In the genomic region with DNA sequence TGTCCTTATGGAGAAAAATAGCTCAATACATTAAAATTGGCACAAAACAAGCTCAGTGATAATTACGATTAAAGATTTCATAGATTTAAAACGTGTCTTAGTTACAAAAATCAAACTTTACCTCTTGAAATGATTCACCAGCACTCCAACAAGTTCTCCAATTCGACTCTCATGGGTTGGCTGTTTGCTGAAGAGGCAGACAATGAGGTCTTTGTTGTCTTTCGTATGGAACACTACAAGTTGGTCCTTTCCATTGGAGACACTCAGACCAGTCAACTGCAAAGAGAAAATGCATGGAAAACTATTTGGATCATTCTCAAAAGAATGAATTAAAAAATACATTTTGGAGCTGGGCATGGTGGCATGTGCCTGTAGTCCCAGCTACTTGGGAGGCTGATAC, we compare ENCODE assay signal across 20 cellular contexts.
"Had no signal": no experiment of that assay in that cellular context is flagged by ENCODE, and none has a peak within 500 bp of the region (broad histone marks: within the 10 kb centered on the region; RNA-seq: fewer than 3 reads in every experiment).

No MANE protein-coding gene starts in this region.

- H3K4me1 ChIP-seq: left ventricle myocardium inferior, parathyroid adenoma, sigmoid colon, suprapubic skin, tibial artery, upper lobe of right lung had no signal

- H3K9me3 ChIP-seq: neutrophil, sigmoid colon, thoracic aorta, upper lobe of right lung had no signal

- H3K27me3 ChIP-seq: sigmoid colon, spleen, suprapubic skin, tibial artery, upper lobe of right lung had no signal

- H3K27ac ChIP-seq: left ventricle myocardium inferior, neutrophil, parathyroid adenoma, sigmoid colon, spleen, suprapubic skin, thoracic aorta, tibial artery, upper lobe of right lung had no signal

- H3K36me3 ChIP-seq: neutrophil, sigmoid colon, upper lobe of right lung had no signal

- DNase-seq: hypothalamus; islet precursor cell; left ventricle myocardium inferior; naive thymus-derived CD8-positive, alpha-beta T cell; occipital lobe; retina; right cardiac atrium; sigmoid colon; small intestine; spleen; stimulated activated CD4-positive, alpha-beta T cell treated with anti-CD3 and anti-CD28 coated beads, Interleukin-4, amount 100 ng/mL, for 24 hours; stimulated activated naive CD4-positive, alpha-beta T cell; tibial artery; trophoblast cell; upper lobe of right lung had no signal

- H3K9ac ChIP-seq: parathyroid adenoma had no signal

- H2AFZ ChIP-seq: parathyroid adenoma had no signal

- H3K4me3 ChIP-seq: left ventricle myocardium inferior, lung, sigmoid colon, spleen, suprapubic skin, thoracic aorta, tibial artery, upper lobe of right lung had no signal
